ENCODE assay signal across 2 cellular contexts in genomic region chr19:38786572-38787265, GRCh38.
A peak's percentile ranks its signal among the peaks of the same experiment; 100 is the strongest.
TF ChIP-seq lines count a peak whose summit lies in the region.

No MANE protein-coding gene starts in this region.

TF ChIP-seq in GM23338, 12 proteins besides CTCF, POLR2A, EP300 and RAD21:
- TF ChIP-seq JUNB (IDR thresholded peaks at IDR 0.05; ENCODE audit: unreplicated experiment) (no peak), EZH2 (IDR thresholded peaks at IDR 0.05; ENCODE audit: low read depth, unreplicated experiment) (no peak), POLR2AphosphoS5 (IDR thresholded peaks at IDR 0.05; ENCODE audit: low read depth) (no peak), NANOG (IDR thresholded peaks at IDR 0.05; ENCODE audit: borderline replicate concordance) (no peak), ZNF114 (CRISPR knock-in tag; IDR thresholded peaks at IDR 0.05) (no peak), CREB1 (CRISPR knock-in tag; IDR thresholded peaks at IDR 0.05; ENCODE audit: low read depth) (no peak), EZH2phosphoT487 (IDR thresholded peaks at IDR 0.05; ENCODE audit: unreplicated experiment) (no peak), ZNF331 (CRISPR knock-in tag; IDR thresholded peaks at IDR 0.05; ENCODE audit: low read depth) (no peak), STAT1 (IDR thresholded peaks at IDR 0.05; ENCODE audit: unreplicated experiment) (no peak)
- TF ChIP-seq, protein P1, sequence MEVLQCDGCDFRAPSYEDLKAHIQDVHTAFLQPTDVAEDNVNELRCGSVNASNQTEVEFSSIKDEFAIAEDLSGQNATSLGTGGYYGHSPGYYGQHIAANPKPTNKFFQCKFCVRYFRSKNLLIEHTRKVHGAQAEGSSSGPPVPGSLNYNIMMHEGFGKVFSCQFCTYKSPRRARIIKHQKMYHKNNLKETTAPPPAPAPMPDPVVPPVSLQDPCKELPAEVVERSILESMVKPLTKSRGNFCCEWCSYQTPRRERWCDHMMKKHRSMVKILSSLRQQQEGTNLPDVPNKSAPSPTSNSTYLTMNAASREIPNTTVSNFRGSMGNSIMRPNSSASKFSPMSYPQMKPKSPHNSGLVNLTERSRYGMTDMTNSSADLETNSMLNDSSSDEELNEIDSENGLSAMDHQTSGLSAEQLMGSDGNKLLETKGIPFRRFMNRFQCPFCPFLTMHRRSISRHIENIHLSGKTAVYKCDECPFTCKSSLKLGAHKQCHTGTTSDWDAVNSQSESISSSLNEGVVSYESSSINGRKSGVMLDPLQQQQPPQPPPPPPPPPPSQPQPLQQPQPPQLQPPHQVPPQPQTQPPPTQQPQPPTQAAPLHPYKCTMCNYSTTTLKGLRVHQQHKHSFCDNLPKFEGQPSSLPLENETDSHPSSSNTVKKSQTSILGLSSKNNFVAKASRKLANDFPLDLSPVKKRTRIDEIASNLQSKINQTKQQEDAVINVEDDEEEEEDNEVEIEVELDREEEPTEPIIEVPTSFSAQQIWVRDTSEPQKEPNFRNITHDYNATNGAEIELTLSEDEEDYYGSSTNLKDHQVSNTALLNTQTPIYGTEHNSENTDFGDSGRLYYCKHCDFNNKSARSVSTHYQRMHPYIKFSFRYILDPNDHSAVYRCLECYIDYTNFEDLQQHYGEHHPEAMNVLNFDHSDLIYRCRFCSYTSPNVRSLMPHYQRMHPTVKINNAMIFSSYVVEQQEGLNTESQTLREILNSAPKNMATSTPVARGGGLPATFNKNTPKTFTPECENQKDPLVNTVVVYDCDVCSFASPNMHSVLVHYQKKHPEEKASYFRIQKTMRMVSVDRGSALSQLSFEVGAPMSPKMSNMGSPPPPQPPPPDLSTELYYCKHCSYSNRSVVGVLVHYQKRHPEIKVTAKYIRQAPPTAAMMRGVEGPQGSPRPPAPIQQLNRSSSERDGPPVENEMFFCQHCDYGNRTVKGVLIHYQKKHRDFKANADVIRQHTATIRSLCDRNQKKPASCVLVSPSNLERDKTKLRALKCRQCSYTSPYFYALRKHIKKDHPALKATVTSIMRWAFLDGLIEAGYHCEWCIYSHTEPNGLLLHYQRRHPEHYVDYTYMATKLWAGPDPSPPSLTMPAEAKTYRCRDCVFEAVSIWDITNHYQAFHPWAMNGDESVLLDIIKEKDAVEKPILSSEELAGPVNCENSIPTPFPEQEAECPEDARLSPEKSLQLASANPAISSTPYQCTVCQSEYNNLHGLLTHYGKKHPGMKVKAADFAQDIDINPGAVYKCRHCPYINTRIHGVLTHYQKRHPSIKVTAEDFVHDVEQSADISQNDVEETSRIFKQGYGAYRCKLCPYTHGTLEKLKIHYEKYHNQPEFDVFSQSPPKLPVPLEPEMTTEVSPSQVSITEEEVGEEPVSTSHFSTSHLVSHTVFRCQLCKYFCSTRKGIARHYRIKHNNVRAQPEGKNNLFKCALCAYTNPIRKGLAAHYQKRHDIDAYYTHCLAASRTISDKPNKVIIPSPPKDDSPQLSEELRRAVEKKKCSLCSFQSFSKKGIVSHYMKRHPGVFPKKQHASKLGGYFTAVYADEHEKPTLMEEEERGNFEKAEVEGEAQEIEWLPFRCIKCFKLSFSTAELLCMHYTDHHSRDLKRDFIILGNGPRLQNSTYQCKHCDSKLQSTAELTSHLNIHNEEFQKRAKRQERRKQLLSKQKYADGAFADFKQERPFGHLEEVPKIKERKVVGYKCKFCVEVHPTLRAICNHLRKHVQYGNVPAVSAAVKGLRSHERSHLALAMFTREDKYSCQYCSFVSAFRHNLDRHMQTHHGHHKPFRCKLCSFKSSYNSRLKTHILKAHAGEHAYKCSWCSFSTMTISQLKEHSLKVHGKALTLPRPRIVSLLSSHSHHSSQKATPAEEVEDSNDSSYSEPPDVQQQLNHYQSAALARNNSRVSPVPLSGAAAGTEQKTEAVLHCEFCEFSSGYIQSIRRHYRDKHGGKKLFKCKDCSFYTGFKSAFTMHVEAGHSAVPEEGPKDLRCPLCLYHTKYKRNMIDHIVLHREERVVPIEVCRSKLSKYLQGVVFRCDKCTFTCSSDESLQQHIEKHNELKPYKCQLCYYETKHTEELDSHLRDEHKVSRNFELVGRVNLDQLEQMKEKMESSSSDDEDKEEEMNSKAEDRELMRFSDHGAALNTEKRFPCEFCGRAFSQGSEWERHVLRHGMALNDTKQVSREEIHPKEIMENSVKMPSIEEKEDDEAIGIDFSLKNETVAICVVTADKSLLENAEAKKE (CRISPR knock-in tag; IDR thresholded peaks at IDR 0.05), result no peak
- TF ChIP-seq, protein P2, sequence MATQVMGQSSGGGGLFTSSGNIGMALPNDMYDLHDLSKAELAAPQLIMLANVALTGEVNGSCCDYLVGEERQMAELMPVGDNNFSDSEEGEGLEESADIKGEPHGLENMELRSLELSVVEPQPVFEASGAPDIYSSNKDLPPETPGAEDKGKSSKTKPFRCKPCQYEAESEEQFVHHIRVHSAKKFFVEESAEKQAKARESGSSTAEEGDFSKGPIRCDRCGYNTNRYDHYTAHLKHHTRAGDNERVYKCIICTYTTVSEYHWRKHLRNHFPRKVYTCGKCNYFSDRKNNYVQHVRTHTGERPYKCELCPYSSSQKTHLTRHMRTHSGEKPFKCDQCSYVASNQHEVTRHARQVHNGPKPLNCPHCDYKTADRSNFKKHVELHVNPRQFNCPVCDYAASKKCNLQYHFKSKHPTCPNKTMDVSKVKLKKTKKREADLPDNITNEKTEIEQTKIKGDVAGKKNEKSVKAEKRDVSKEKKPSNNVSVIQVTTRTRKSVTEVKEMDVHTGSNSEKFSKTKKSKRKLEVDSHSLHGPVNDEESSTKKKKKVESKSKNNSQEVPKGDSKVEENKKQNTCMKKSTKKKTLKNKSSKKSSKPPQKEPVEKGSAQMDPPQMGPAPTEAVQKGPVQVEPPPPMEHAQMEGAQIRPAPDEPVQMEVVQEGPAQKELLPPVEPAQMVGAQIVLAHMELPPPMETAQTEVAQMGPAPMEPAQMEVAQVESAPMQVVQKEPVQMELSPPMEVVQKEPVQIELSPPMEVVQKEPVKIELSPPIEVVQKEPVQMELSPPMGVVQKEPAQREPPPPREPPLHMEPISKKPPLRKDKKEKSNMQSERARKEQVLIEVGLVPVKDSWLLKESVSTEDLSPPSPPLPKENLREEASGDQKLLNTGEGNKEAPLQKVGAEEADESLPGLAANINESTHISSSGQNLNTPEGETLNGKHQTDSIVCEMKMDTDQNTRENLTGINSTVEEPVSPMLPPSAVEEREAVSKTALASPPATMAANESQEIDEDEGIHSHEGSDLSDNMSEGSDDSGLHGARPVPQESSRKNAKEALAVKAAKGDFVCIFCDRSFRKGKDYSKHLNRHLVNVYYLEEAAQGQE (IDR thresholded peaks at IDR 0.05; ENCODE audit: unreplicated experiment), result no peak
- TF ChIP-seq, protein P3, sequence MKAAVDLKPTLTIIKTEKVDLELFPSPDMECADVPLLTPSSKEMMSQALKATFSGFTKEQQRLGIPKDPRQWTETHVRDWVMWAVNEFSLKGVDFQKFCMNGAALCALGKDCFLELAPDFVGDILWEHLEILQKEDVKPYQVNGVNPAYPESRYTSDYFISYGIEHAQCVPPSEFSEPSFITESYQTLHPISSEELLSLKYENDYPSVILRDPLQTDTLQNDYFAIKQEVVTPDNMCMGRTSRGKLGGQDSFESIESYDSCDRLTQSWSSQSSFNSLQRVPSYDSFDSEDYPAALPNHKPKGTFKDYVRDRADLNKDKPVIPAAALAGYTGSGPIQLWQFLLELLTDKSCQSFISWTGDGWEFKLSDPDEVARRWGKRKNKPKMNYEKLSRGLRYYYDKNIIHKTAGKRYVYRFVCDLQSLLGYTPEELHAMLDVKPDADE (IDR thresholded peaks at IDR 0.05), result no peak

TF ChIP-seq in K562, 482 proteins besides CTCF, POLR2A, EP300 and RAD21:
- peak; percentile 79 for TF ChIP-seq BCOR (IDR thresholded peaks at IDR 0.05)
- peak; percentile 72 for TF ChIP-seq RBM25 (IDR thresholded peaks at IDR 0.05; ENCODE audit: low read depth, low read length, severe bottlenecking)
- TF ChIP-seq ZNF316 (IDR thresholded peaks at IDR 0.05), result no peak
- TF ChIP-seq ADNP (tag; IDR thresholded peaks at IDR 0.05), result 0 out of 2 replicates have a peak, but pooled peaks have one; percentile 20
- no peak for TF ChIP-seq CEBPZ (IDR thresholded peaks at IDR 0.05; ENCODE audit: borderline replicate concordance, low read depth, low read length)
- TF ChIP-seq ZC3H11A (IDR thresholded peaks at IDR 0.05; ENCODE audit: low read depth, low read length), result no peak
- TF ChIP-seq KDM1A (IDR thresholded peaks at IDR 0.05), result 0 out of 4 replicates have a peak, but pooled peaks have one; percentile 31 to 43
